12 cellular contexts compared by ENCODE assay signal in the genomic region with DNA sequence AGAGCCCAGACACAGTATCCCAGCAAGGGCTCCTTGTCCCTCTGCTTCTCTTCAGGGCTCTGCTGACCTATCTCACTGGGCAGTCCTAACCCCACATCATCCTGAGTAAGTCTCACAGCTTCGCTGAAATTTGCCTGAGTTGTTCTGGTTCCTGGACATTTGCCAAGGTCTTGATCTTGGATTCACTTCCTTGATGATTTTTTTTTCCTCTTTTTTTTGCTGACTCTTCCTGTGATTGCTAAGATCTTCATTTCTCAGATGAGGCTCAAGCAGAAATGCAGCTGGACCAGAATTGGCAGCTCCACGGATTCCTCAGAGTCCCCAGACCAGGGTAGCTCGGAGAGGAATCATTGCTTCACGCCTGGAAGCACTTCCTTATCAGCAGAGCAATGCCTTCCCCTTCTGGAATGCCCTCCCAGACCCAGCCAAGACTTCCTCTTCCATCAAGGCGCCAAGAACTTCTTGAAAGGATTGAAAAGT. TPM values are rescaled to one million over a fixed set of nuclear protein-coding genes. Genes with fewer than 3 reads are reported as not detected.
DNase-seq lines count a peak whose midpoint lies in the region; ATAC-seq, FAIRE-seq and TF ChIP-seq lines count a peak whose summit lies in the region.
"Had no signal": no experiment of that assay in that cellular context is flagged by ENCODE, and none has a peak within 500 bp of the region (broad histone marks: within the 10 kb centered on the region; RNA-seq: fewer than 3 reads in every experiment).

No MANE protein-coding gene starts in this region.

- H3K27me3 ChIP-seq in liver (ENCODE audit: control insufficient read depth in 4 of 4, insufficient read depth in 4 of 4, low read length in 3 of 4) (peaks cover 0 to 4% (median under 1%) of the 10 kb centered on the region in 4 donors), HepG2 (ENCODE audit: control insufficient read depth in 1 of 2, insufficient read depth in 2 of 2, low read length in 2 of 2) (peaks cover 5 to 20% of the 10 kb centered on the region in 2 experiments; a peak in 2 of 5 replicates), right lobe of liver (no peaks in the 10 kb centered on the region), dorsolateral prefrontal cortex (peaks cover 0 to 7% (median 0%) of the 10 kb centered on the region in 45 donors)

- no peak for FAIRE-seq in HepG2 (lab: Jason Lieb, UNC)

- intact Hi-C loops in HepG2 (cut with micrococcal nuclease; ENCODE audit: unreplicated experiment): no loop called here
- intact Hi-C loops in right lobe of liver (cut with DNase I): no loop called here
- intact Hi-C loops in dorsolateral prefrontal cortex (cut with DNase I): no loop called here

- TF ChIP-seq RAD21 in liver (IDR thresholded peaks at IDR 0.05): no peak
- TF ChIP-seq RAD21 in HepG2 (CRISPR knock-in tag; IDR thresholded peaks at IDR 0.05): no peak

- peak overlapping the region in 1 of 2 donors; percentile 25 for H3K27ac ChIP-seq in liver (ENCODE audit: low read depth in 1 of 2, low read length in 2 of 2)
- no peak overlapping the region for H3K27ac ChIP-seq in HepG2 (ENCODE audit: extremely low read length, insufficient read depth, low read length)
- H3K27ac ChIP-seq in right lobe of liver: no peak overlapping the region
- H3K27ac ChIP-seq in dorsolateral prefrontal cortex: peak overlapping the region in 3 of 59 donors; percentile 1 to 39 (median 11)

- H3K27ac Mint-ChIP-seq in activated CD8-positive, alpha-beta T cell treated with anti-CD3 and anti-CD28 coated beads, Interleukin-2, amount 10 ng/mL, durations not matched to agents 7 days and 5 days: no peak overlapping the region
- no peak overlapping the region for H3K27ac Mint-ChIP-seq in activated naive CD8-positive, alpha-beta T cell treated with anti-CD3 and anti-CD28 coated beads for 36 hours

- H3K9ac ChIP-seq in liver (ENCODE audit: low read depth in 1 of 2, low read length in 2 of 2) (no peak overlapping the region), HepG2 (ENCODE audit: insufficient read depth, low read depth, low read length) (no peak overlapping the region)

- no peaks in the 10 kb centered on the region for H3K9me3 ChIP-seq in liver (ENCODE audit: control insufficient read depth in 4 of 4, low read length in 3 of 4)
- no peaks in the 10 kb centered on the region for H3K9me3 ChIP-seq in HepG2 (ENCODE audit: low read length)
- H3K9me3 ChIP-seq in right lobe of liver: no peaks in the 10 kb centered on the region

- CTCF ChIA-PET in HepG2 (lab: Yijun Ruan, JAX; ENCODE audit: low intra/inter-chr PET ratio, low total read pairs): no interaction called here
- CTCF ChIA-PET in activated CD8-positive, alpha-beta T cell treated with anti-CD3 and anti-CD28 coated beads, Interleukin-2, amount 10 ng/mL, durations not matched to agents 7 days and 5 days (lab: Charles Lee): interaction anchor here (1.1 kb wide), 1 partner anchor 110 kb away, joined by 3 read pairs; no protein-coding TSS in a partner anchor

- POLR2A ChIA-PET in HepG2 (lab: Yijun Ruan, JAX): no interaction called here
- POLR2A ChIA-PET in activated CD8-positive, alpha-beta T cell treated with anti-CD3 and anti-CD28 coated beads, Interleukin-2, amount 10 ng/mL, durations not matched to agents 7 days and 5 days (lab: Charles Lee): no interaction called here

- ATAC-seq in HepG2 (no peak), right lobe of liver (peak; percentile 60 to 72 (median 67)), HG02798 (IDR thresholded peaks at IDR 0.05; ENCODE audit: poor library complexity, unreplicated experiment) (no peak)
- ATAC-seq in activated CD8-positive, alpha-beta T cell treated with anti-CD3 and anti-CD28 coated beads, Interleukin-2, amount 10 ng/mL, durations not matched to agents 7 days and 5 days: no peak

- DNase-seq in HepG2 (ENCODE audit: low spot score) (no peak), choroid plexus epithelial cell (ENCODE audit: low read depth) (peak; percentile 82), right lobe of liver (no peak), dorsolateral prefrontal cortex (no peak)
- no peak for DNase-seq in activated CD8-positive, alpha-beta T cell treated with anti-CD3 and anti-CD28 coated beads, Interleukin-2, amount 10 ng/mL, durations not matched to agents 7 days and 5 days
- no peak for DNase-seq in activated naive CD8-positive, alpha-beta T cell treated with anti-CD3 and anti-CD28 coated beads for 36 hours
- DNase-seq: central memory CD4-positive, alpha-beta T cell; NCI-H1105 treated with DMSO at 0.1 percent for 48 hours; stimulated activated CD4-positive, alpha-beta T cell treated with anti-CD3 and anti-CD28 coated beads, Interleukin-15, amount 100 ng/mL, for 24 hours; stimulated activated naive CD4-positive, alpha-beta T cell treated with Interleukin-2 at 50 U/mL for 16 hours had no signal

- no peaks in the 10 kb centered on the region for H3K4me1 Mint-ChIP-seq in activated CD8-positive, alpha-beta T cell treated with anti-CD3 and anti-CD28 coated beads, Interleukin-2, amount 10 ng/mL, durations not matched to agents 7 days and 5 days (ENCODE audit: low read depth)
- no peaks in the 10 kb centered on the region for H3K4me1 Mint-ChIP-seq in activated naive CD8-positive, alpha-beta T cell treated with anti-CD3 and anti-CD28 coated beads for 36 hours

- H3K4me1 ChIP-seq in liver (ENCODE audit: control insufficient read depth in 4 of 4, insufficient read depth in 4 of 4, low read length in 3 of 4): no peaks in the 10 kb centered on the region
- no peaks in the 10 kb centered on the region for H3K4me1 ChIP-seq in HepG2 (ENCODE audit: insufficient read depth, low read length)
- no peaks in the 10 kb centered on the region for H3K4me1 ChIP-seq in right lobe of liver

- H3K36me3 ChIP-seq in liver (ENCODE audit: control insufficient read depth in 4 of 4, insufficient read depth in 3 of 4, low read depth in 1 of 4, low read length in 3 of 4): no peaks in the 10 kb centered on the region
- no peaks in the 10 kb centered on the region for H3K36me3 ChIP-seq in HepG2 (replicated peaks in 1 of 2; ENCODE audit: control insufficient read depth in 1 of 2, insufficient read depth in 2 of 2, low read length in 2 of 2)
- no peaks in the 10 kb centered on the region for H3K36me3 ChIP-seq in right lobe of liver

- in situ Hi-C loops in HepG2 (cut with HindIII; ENCODE audit: extremely low pct_ligation_motif_present, low pct_unique_long_range_greater_than_20kb): no loop called here

- no peak for TF ChIP-seq POLR2A in HepG2 (IDR thresholded peaks at IDR 0.05; ENCODE audit: insufficient read depth in 1 of 2, low read depth in 2 of 2, low read length in 2 of 2)
- TF ChIP-seq POLR2A in right lobe of liver (IDR thresholded peaks at IDR 0.05): no peak

- BruUV-seq in HepG2 (replicated peaks; lab: Mats Ljungman, UMichigan): no TSS peak

- H3K4me2 ChIP-seq in HepG2 (ENCODE audit: low read depth, low read length): no peak overlapping the region

- H3K36me3 Mint-ChIP-seq in activated CD8-positive, alpha-beta T cell treated with anti-CD3 and anti-CD28 coated beads, Interleukin-2, amount 10 ng/mL, durations not matched to agents 7 days and 5 days (ENCODE audit: low read depth): no peaks in the 10 kb centered on the region
- no peaks in the 10 kb centered on the region for H3K36me3 Mint-ChIP-seq in activated naive CD8-positive, alpha-beta T cell treated with anti-CD3 and anti-CD28 coated beads for 36 hours

- H3K79me2 ChIP-seq in HepG2 (ENCODE audit: insufficient read depth, low read length): no peaks in the 10 kb centered on the region

- peaks cover 24% of the 10 kb centered on the region for H3K27me3 Mint-ChIP-seq in activated CD8-positive, alpha-beta T cell treated with anti-CD3 and anti-CD28 coated beads, Interleukin-2, amount 10 ng/mL, durations not matched to agents 7 days and 5 days (ENCODE audit: low read depth)
- H3K27me3 Mint-ChIP-seq in activated naive CD8-positive, alpha-beta T cell treated with anti-CD3 and anti-CD28 coated beads for 36 hours: peaks cover 49% of the 10 kb centered on the region

- 51% methylated on average over 5 of the region's 5 CpGs for WGBS in liver
- WGBS in HepG2 (ENCODE audit: low lambda C conversion rate): 0% methylated on average over 5 of the region's 5 CpGs
- WGBS in right lobe of liver (ENCODE audit: insufficient coverage, low coverage, low lambda C conversion rate, missing lambda C conversion rate): 26% methylated on average over 5 of the region's 5 CpGs

- H3K4me3 Mint-ChIP-seq in activated CD8-positive, alpha-beta T cell treated with anti-CD3 and anti-CD28 coated beads, Interleukin-2, amount 10 ng/mL, durations not matched to agents 7 days and 5 days: no peak overlapping the region
- H3K4me3 Mint-ChIP-seq in activated naive CD8-positive, alpha-beta T cell treated with anti-CD3 and anti-CD28 coated beads for 36 hours: no peak overlapping the region

- TF ChIP-seq EP300 in HepG2 (IDR thresholded peaks at IDR 0.05; ENCODE audit: low read depth in 2 of 2, low read length in 2 of 2): no peak
- TF ChIP-seq EP300 in HepG2 (CRISPR knock-in tag; IDR thresholded peaks at IDR 0.05; ENCODE audit: borderline replicate concordance): no peak

- H3K4me3 ChIP-seq in liver (ENCODE audit: low read depth in 1 of 3, low read length in 3 of 3) (no peak overlapping the region), HepG2 (replicated peaks in 1 of 3; ENCODE audit: insufficient read depth in 1 of 3, low read depth in 2 of 3, low read length in 3 of 3) (no peak overlapping the region), choroid plexus epithelial cell (ENCODE audit: low read depth, low read length) (no peak overlapping the region), right lobe of liver (no peak overlapping the region), dorsolateral prefrontal cortex (no peak overlapping the region)

- H2AFZ ChIP-seq in HepG2 (ENCODE audit: low read length): no peak overlapping the region

- H3K9me3 Mint-ChIP-seq in activated CD8-positive, alpha-beta T cell treated with anti-CD3 and anti-CD28 coated beads, Interleukin-2, amount 10 ng/mL, durations not matched to agents 7 days and 5 days (ENCODE audit: insufficient read depth): no peaks in the 10 kb centered on the region
- no peaks in the 10 kb centered on the region for H3K9me3 Mint-ChIP-seq in activated naive CD8-positive, alpha-beta T cell treated with anti-CD3 and anti-CD28 coated beads for 36 hours

- no peaks in the 10 kb centered on the region for H4K20me1 ChIP-seq in HepG2 (ENCODE audit: insufficient read depth, low read length)

- TF ChIP-seq CTCF in liver (IDR thresholded peaks at IDR 0.05; ENCODE audit: low read depth, low read length, missing input control): no peak
- TF ChIP-seq CTCF in HepG2 (CRISPR knock-in tag; IDR thresholded peaks at IDR 0.05): no peak
- no peak for TF ChIP-seq CTCF in choroid plexus epithelial cell (conservative IDR thresholded peaks at IDR 0.05; ENCODE audit: low read depth, low read length)
- TF ChIP-seq CTCF in right lobe of liver (IDR thresholded peaks at IDR 0.05): no peak
- TF ChIP-seq CTCF in dorsolateral prefrontal cortex (IDR thresholded peaks at IDR 0.05 in 54 of 56, conservative IDR thresholded peaks at IDR 0.05 in 2 of 56; ENCODE audit: low read depth in 1 of 56, partially characterized antibody in 56 of 56): no peak

RNA-seq across cellular contexts. Expression of a gene that starts 8.6 kb away (rescaled TPM):
- total RNA-seq in liver: 1 to 10 TPM; 1.6 to 1.8 TPM
- under 1 TPM; 0.53 to 0.89 TPM for polyA plus RNA-seq in liver
- not detected in 2 replicates for total RNA-seq in HepG2 (2016; rRNA removed; fragmentation: Illumina TruSeq; extraction: Trizol)
- not detected in 2 replicates for total RNA-seq in HepG2 (2016; cell fraction: cytosol; rRNA removed; fragmentation: Illumina TruSeq; extraction: Trizol; ENCODE audit: low read depth)
- not detected in 2 replicates for total RNA-seq in HepG2 (2016; cell fraction: insoluble cytoplasmic fraction; rRNA removed; fragmentation: Illumina TruSeq; extraction: Trizol)
- total RNA-seq in HepG2 (2016; cell fraction: membrane; rRNA removed; fragmentation: Illumina TruSeq; extraction: Trizol): not detected in 2 replicates
- total RNA-seq in HepG2 (2016; cell fraction: nucleus; rRNA removed; fragmentation: Illumina TruSeq; extraction: Trizol): not detected in 2 replicates
- polyA plus RNA-seq in HepG2 (2011; rRNA removed): not detected in 2 replicates
- not detected in 2 replicates for polyA plus RNA-seq in HepG2 (2011; cell fraction: cytosol; rRNA removed)
- polyA plus RNA-seq in HepG2 (2011; cell fraction: nucleus; rRNA removed): 0.03 TPM in 2 replicates
- not detected in 2 replicates for polyA plus RNA-seq in HepG2 (2012)
- polyA plus RNA-seq in HepG2 (2016; cell fraction: cytosol; fragmentation: Illumina TruSeq; extraction: Trizol; ENCODE audit: low read depth): not detected in 2 replicates
- not detected in 2 replicates for polyA plus RNA-seq in HepG2 (2016; cell fraction: insoluble cytoplasmic fraction; fragmentation: Illumina TruSeq; extraction: Trizol; ENCODE audit: low read depth)
- not detected in 2 replicates for polyA plus RNA-seq in HepG2 (2016; cell fraction: membrane; fragmentation: Illumina TruSeq; extraction: Trizol; ENCODE audit: low read depth)
- polyA plus RNA-seq in HepG2 (2016; cell fraction: nucleus; fragmentation: Illumina TruSeq; extraction: Trizol; ENCODE audit: insufficient read depth, low read depth): not detected in 2 replicates
- polyA minus RNA-seq in HepG2 (2011; rRNA and poly(A)+ RNA removed; ENCODE audit: low replicate concordance): 0.75 TPM in 1 of 2 replicates, not detected in the other
- not detected in 2 replicates for polyA minus RNA-seq in HepG2 (2011; cell fraction: cytosol; rRNA and poly(A)+ RNA removed)
- not detected in 2 replicates for polyA minus RNA-seq in HepG2 (2011; cell fraction: nucleus; rRNA and poly(A)+ RNA removed)
- 1 to 10 TPM in 4 of 6 experiments, under 1 TPM in 2; 0.50 to 2.2 (median 1.1) TPM for total RNA-seq in right lobe of liver
- total RNA-seq in dorsolateral prefrontal cortex: 10 to 100 TPM; 17.3 to 49.9 (median 28.8) TPM
- 1 to 10 TPM; 4.0 to 4.8 TPM for total RNA-seq in activated CD8-positive, alpha-beta T cell treated with anti-CD3 and anti-CD28 coated beads, Interleukin-2, amount 10 ng/mL, durations not matched to agents 7 days and 5 days
- 1 to 10 TPM; 3.2 to 4.6 TPM for total RNA-seq in activated naive CD8-positive, alpha-beta T cell treated with anti-CD3 and anti-CD28 coated beads for 36 hours

Comparison
In these comparisons a context has a peak if more than half of its experiments do, and no peak if none do; other contexts are left out.
1. ATAC-seq: peak in right lobe of liver (4 of 4); none in HepG2 (single experiment), activated CD8-positive, alpha-beta T cell treated with anti-CD3 and anti-CD28 coated beads, Interleukin-2, amount 10 ng/mL, durations not matched to agents 7 days and 5 days (single experiment) and HG02798 (single experiment).